Comparison of ENCODE assay signal across 8 cellular contexts in the genomic region with DNA sequence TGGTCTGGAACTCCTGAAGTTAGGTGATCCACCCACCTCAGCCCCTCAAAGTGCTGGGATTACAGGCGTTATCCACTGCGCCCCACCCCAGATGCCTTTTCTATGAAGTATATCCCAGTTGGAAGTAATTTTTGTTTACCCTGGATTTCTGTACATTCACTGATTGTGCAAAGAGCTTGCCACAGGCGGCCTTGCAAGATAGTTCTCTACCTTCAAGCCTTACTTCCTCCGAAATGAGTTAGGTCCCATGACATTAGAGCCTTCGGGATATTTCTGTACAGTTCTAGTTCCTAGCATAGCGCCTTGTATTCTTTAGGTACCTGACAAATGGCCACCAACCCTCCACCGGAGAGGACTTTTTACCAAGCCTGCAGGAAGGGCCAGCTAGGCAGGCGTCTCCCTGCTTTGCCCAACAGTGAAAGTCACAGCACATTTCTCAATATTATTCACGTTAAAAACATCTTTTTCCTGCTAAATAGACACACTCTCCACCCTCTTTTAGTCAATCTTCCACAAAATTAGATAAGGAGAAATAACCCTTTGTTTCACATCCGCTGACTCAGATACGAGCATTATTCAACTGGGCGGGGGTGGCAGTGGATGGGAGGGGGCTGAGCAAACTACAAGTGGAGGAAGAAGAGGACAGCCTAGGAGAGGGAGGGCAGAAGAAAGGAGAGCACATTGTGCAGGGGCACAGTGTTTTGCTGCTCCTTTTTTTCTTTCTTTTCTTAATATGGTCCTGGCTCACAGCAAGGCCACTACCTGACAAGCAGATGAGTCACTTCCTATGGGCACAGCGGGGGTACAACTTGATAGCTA. TPM values are rescaled to one million over a fixed set of nuclear protein-coding genes. Genes with fewer than 3 reads are reported as not detected.
DNase-seq lines count a peak whose midpoint lies in the region; ATAC-seq lines count a peak whose summit lies in the region.

No MANE protein-coding gene starts in this region.

- peaks cover 5% of the 10 kb centered on the region; the same call in 1 of the 2 replicates for H3K9me3 ChIP-seq in HUES6 (ENCODE audit: control insufficient read depth, insufficient read depth, low read depth, low read length)

- peaks cover 25% of the 10 kb centered on the region for H3K27me3 Mint-ChIP-seq in activated T-helper 2 cell treated with anti-CD3 and anti-CD28 coated beads, Interferon-gamma antibody, Interleukin-2, Interleukin-4, amounts not matched to agents 10 μg/mL and 5 μg/mL and 100 μg/mL, durations not matched to agents 14 hours and 24 hours and 36 hours (ENCODE audit: low read depth)

- peak overlapping the region; percentile 94 for H3K9ac ChIP-seq in HUES6 (ENCODE audit: low read length)

- intact Hi-C loops in activated T-helper 2 cell treated with anti-CD3 and anti-CD28 coated beads, Interferon-gamma antibody, Interleukin-2, Interleukin-4, amounts not matched to agents 10 μg/mL and 5 μg/mL and 100 μg/mL, durations not matched to agents 14 hours and 24 hours and 36 hours (cut with micrococcal nuclease): loop anchor here (1.0 kb wide), 1 partner anchor 40 kb away; a partner anchor contains a TSS
- intact Hi-C loops in left ventricle myocardium superior (cut with micrococcal nuclease): no loop called here

- peaks cover 22% of the 10 kb centered on the region for H3K4me1 Mint-ChIP-seq in activated T-helper 2 cell treated with anti-CD3 and anti-CD28 coated beads, Interferon-gamma antibody, Interleukin-2, Interleukin-4, amounts not matched to agents 10 μg/mL and 5 μg/mL and 100 μg/mL, durations not matched to agents 14 hours and 24 hours and 36 hours (ENCODE audit: low read depth)

- peak overlapping the region; percentile 98 for H3K27ac ChIP-seq in HUES6 (ENCODE audit: low read depth, low read length)

- H3K27me3 ChIP-seq in HUES6 (ENCODE audit: control insufficient read depth, insufficient read depth, low read length): peaks cover 4% of the 10 kb centered on the region; the same call in 1 of the 2 replicates

- peak overlapping the region; percentile 65; the same call in 1 of the 2 replicates for H3K4me3 ChIP-seq in HUES6 (ENCODE audit: low read depth, low read length)

- H3K9me3 Mint-ChIP-seq in activated T-helper 2 cell treated with anti-CD3 and anti-CD28 coated beads, Interferon-gamma antibody, Interleukin-2, Interleukin-4, amounts not matched to agents 10 μg/mL and 5 μg/mL and 100 μg/mL, durations not matched to agents 14 hours and 24 hours and 36 hours: no peaks in the 10 kb centered on the region

- peak overlapping the region; percentile 82 for H3K4me3 Mint-ChIP-seq in activated T-helper 2 cell treated with anti-CD3 and anti-CD28 coated beads, Interferon-gamma antibody, Interleukin-2, Interleukin-4, amounts not matched to agents 10 μg/mL and 5 μg/mL and 100 μg/mL, durations not matched to agents 14 hours and 24 hours and 36 hours (ENCODE audit: low read depth)

- peaks cover 17% of the 10 kb centered on the region for H3K36me3 ChIP-seq in HUES6 (ENCODE audit: control insufficient read depth, insufficient read depth, low read length)

- peak overlapping the region; percentile 61 for H3K27ac Mint-ChIP-seq in activated T-helper 2 cell treated with anti-CD3 and anti-CD28 coated beads, Interferon-gamma antibody, Interleukin-2, Interleukin-4, amounts not matched to agents 10 μg/mL and 5 μg/mL and 100 μg/mL, durations not matched to agents 14 hours and 24 hours and 36 hours

- DNase-seq in AG20443 (ENCODE audit: low spot score): peak; percentile 74
- DNase-seq in activated T-helper 2 cell treated with anti-CD3 and anti-CD28 coated beads, Interferon-gamma antibody, Interleukin-2, Interleukin-4, amounts not matched to agents 10 μg/mL and 5 μg/mL and 100 μg/mL, durations not matched to agents 14 hours and 24 hours and 36 hours (ENCODE audit: low spot score): no peak
- no peak for DNase-seq in left ventricle myocardium superior
- DNase-seq in stimulated activated CD8-positive, alpha-beta memory T cell treated with anti-CD3 and anti-CD28 coated beads, Interleukin-2, amount 100 ng/mL, for 48 hours (ENCODE audit: low read depth in 2 of 2): peak; percentile 13 to 33
- no peak for DNase-seq in NCI-H187 (lab: John Stamatoyannopoulos, UW)
- no peak for DNase-seq in GF-D8 (lab: John Stamatoyannopoulos, UW)

- ATAC-seq in left ventricle myocardium superior (peak; percentile 47), HG03039 (IDR thresholded peaks at IDR 0.05; ENCODE audit: unreplicated experiment) (no peak)

- H3K36me3 Mint-ChIP-seq in activated T-helper 2 cell treated with anti-CD3 and anti-CD28 coated beads, Interferon-gamma antibody, Interleukin-2, Interleukin-4, amounts not matched to agents 10 μg/mL and 5 μg/mL and 100 μg/mL, durations not matched to agents 14 hours and 24 hours and 36 hours (ENCODE audit: low read depth): no peaks in the 10 kb centered on the region

- H3K4me1 ChIP-seq in HUES6 (ENCODE audit: control insufficient read depth, insufficient read depth, low read length): peaks cover 41% of the 10 kb centered on the region

RNA-seq across cellular contexts. Expression of a gene that starts 40.0 kb away (rescaled TPM):
- 13.5 and 14.2 TPM in 2 replicates for total RNA-seq in activated T-helper 2 cell treated with anti-CD3 and anti-CD28 coated beads, Interferon-gamma antibody, Interleukin-2, Interleukin-4, amounts not matched to agents 10 μg/mL and 5 μg/mL and 100 μg/mL, durations not matched to agents 14 hours and 24 hours and 36 hours
- 30.2 TPM for total RNA-seq in left ventricle myocardium superior

Comparison
In these comparisons a context has a peak if more than half of its experiments do, and no peak if none do; other contexts are left out.
1. DNase-seq: peak in AG20443 (single experiment) and stimulated activated CD8-positive, alpha-beta memory T cell treated with anti-CD3 and anti-CD28 coated beads, Interleukin-2, amount 100 ng/mL, for 48 hours (2 of 2); none in activated T-helper 2 cell treated with anti-CD3 and anti-CD28 coated beads, Interferon-gamma antibody, Interleukin-2, Interleukin-4, amounts not matched to agents 10 μg/mL and 5 μg/mL and 100 μg/mL, durations not matched to agents 14 hours and 24 hours and 36 hours (single experiment), left ventricle myocardium superior (single experiment), NCI-H187 (0 of 2) and GF-D8 (single experiment).